In genomic region chrX:134683351-134683750, GRCh38 we compare ENCODE assay signal across 1 cellular context.
TF ChIP-seq lines count a peak whose summit lies in the region.

No MANE protein-coding gene starts in this region.

TF ChIP-seq in SK-N-SH, 30 proteins besides CTCF, POLR2A, EP300 and RAD21 (continued from another document):
- TF ChIP-seq PBX3 (IDR thresholded peaks at IDR 0.05) (peak; percentile 61), FOSL2 (IDR thresholded peaks at IDR 0.05; ENCODE audit: borderline replicate concordance, low read depth) (no peak), RCOR1 (IDR thresholded peaks at IDR 0.05; ENCODE audit: low read length) (peak; percentile 35; the same call in 1 of the 2 replicates), NFIC (IDR thresholded peaks at IDR 0.05; ENCODE audit: borderline replicate concordance) (no peak), FOXJ3 (CRISPR knock-in tag; IDR thresholded peaks at IDR 0.05) (no peak), YY1 (IDR thresholded peaks at IDR 0.05; ENCODE audit: low read depth) (no peak), MAX (IDR thresholded peaks at IDR 0.05; ENCODE audit: low read depth) (no peak), IRF3 (IDR thresholded peaks at IDR 0.05; ENCODE audit: low read depth, low read length) (no peak), NRF1 (IDR thresholded peaks at IDR 0.05; ENCODE audit: low read depth, low read length) (no peak), MEF2A (IDR thresholded peaks at IDR 0.05; ENCODE audit: borderline replicate concordance, low read depth) (no peak), USF2 (IDR thresholded peaks at IDR 0.05; ENCODE audit: borderline replicate concordance, low read depth, low read length) (no peak), FOXM1 (IDR thresholded peaks at IDR 0.05; ENCODE audit: low read depth) (0 out of 2 replicates have a peak, but pooled peaks have one; percentile 23), ELF1 (IDR thresholded peaks at IDR 0.05) (no peak), SMC3 (IDR thresholded peaks at IDR 0.05; ENCODE audit: low read depth, low read length) (no peak), JUND (IDR thresholded peaks at IDR 0.05) (no peak), REST (IDR thresholded peaks at IDR 0.05; ENCODE audit: low read depth, low read length) (no peak)
